ENCODE assay signal across 7 cellular contexts in genomic region chr1:111221633-111222286, GRCh38. TPM values are rescaled to one million over a fixed set of nuclear protein-coding genes. Genes with fewer than 3 reads are reported as not detected.
DNase-seq lines count a peak whose midpoint lies in the region; ATAC-seq lines count a peak whose summit lies in the region.

No MANE protein-coding gene starts in this region.

- peaks cover 10% of the 10 kb centered on the region for H3K9me3 Mint-ChIP-seq in activated naive CD8-positive, alpha-beta T cell treated with anti-CD3 and anti-CD28 coated beads for 36 hours

- peak overlapping the region; percentile 94 for H3K27ac Mint-ChIP-seq in activated naive CD8-positive, alpha-beta T cell treated with anti-CD3 and anti-CD28 coated beads for 36 hours

- peaks cover 14% of the 10 kb centered on the region for H3K36me3 Mint-ChIP-seq in activated naive CD8-positive, alpha-beta T cell treated with anti-CD3 and anti-CD28 coated beads for 36 hours

- ATAC-seq in GM18517 (IDR thresholded peaks at IDR 0.05; ENCODE audit: unreplicated experiment) (peak; percentile 55), GM21786 (IDR thresholded peaks at IDR 0.05; ENCODE audit: unreplicated experiment) (peak; percentile 51)

- DNase-seq in Kasumi-1 (lab: John Stamatoyannopoulos, UW), result peak; percentile 67 to 75
- peak; percentile 72 for DNase-seq in activated naive CD8-positive, alpha-beta T cell treated with anti-CD3 and anti-CD28 coated beads for 36 hours
- DNase-seq in stimulated activated CD8-positive, alpha-beta memory T cell treated with anti-CD3 and anti-CD28 coated beads, Interleukin-4, amount 100 ng/mL, for 48 hours, result peak; percentile 67
- DNase-seq in epidermal melanocyte (ENCODE audit: insufficient read length, low spot score), result no peak
- DNase-seq in cortex of kidney (lab: John Stamatoyannopoulos, UW), result no peak

- H3K27me3 Mint-ChIP-seq in activated naive CD8-positive, alpha-beta T cell treated with anti-CD3 and anti-CD28 coated beads for 36 hours, result no peaks in the 10 kb centered on the region

- H3K4me3 Mint-ChIP-seq in activated naive CD8-positive, alpha-beta T cell treated with anti-CD3 and anti-CD28 coated beads for 36 hours, result peak overlapping the region; percentile 78

- H3K4me1 Mint-ChIP-seq in activated naive CD8-positive, alpha-beta T cell treated with anti-CD3 and anti-CD28 coated beads for 36 hours, result peaks cover 88% of the 10 kb centered on the region

RNA-seq across cellular contexts. Expression of gene CHI3L2, which starts 5.8 kb away (rescaled TPM):
- total RNA-seq in activated naive CD8-positive, alpha-beta T cell treated with anti-CD3 and anti-CD28 coated beads for 36 hours, result 1 to 10 TPM; 5.1 to 9.2 TPM

RNA-seq across cellular contexts. Expression of gene DENND2D, which starts 21.3 kb away (rescaled TPM):
- total RNA-seq in activated naive CD8-positive, alpha-beta T cell treated with anti-CD3 and anti-CD28 coated beads for 36 hours, result 100 to 1,000 TPM; 201 to 203 TPM

Comparison
In these comparisons a context has a peak if more than half of its experiments do, and no peak if none do; other contexts are left out.
1. DNase-seq: peak in Kasumi-1 (2 of 2), activated naive CD8-positive, alpha-beta T cell treated with anti-CD3 and anti-CD28 coated beads for 36 hours (single experiment) and stimulated activated CD8-positive, alpha-beta memory T cell treated with anti-CD3 and anti-CD28 coated beads, Interleukin-4, amount 100 ng/mL, for 48 hours (single experiment); none in epidermal melanocyte (single experiment) and cortex of kidney (single experiment).